28 cellular contexts compared by ENCODE assay signal in the genomic region with DNA sequence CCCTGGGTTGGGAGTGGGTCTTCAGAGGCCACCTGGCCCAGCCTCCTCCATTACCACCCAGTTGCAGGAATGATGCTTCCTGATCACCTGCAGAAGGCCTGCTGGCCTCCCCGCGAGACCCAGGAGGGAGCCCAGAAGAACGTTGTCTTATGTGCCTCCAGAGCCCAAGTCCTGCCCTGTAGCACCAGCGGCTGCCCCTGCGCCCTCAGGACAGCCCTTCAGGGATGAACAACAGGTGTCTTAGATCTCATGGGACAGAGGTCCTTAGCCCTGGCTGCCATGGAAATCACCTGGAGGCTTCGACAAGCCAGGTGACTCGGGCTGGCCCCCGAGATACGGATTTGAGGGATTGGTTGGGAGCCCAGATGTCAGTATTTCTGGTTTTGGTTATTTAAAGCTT.
"Had no signal": no experiment of that assay in that cellular context is flagged by ENCODE, and none has a peak within 500 bp of the region (broad histone marks: within the 10 kb centered on the region; RNA-seq: fewer than 3 reads in every experiment).

No MANE protein-coding gene starts in this region.

- H3K4me3 Mint-ChIP-seq: stimulated activated effector memory CD8-positive, alpha-beta T cell treated with anti-CD3 and anti-CD28 coated beads, Interleukin-12 subunit alpha, Interleukin-12 subunit beta, amount 100 ng/mL, for 72 hours; stimulated activated memory B cell treated with anti-CD40 and anti-IgM and Interleukin-4, amounts not matched to agents 10 μg/mL and 1 μg/mL and 100 μg/mL, for 72 hours; stimulated activated naive B cell treated with anti-CD40 and anti-IgM and Interleukin-4, amounts not matched to agents 10 μg/mL and 1 μg/mL and 100 μg/mL, for 72 hours; stimulated activated naive CD8-positive, alpha-beta T cell treated with anti-CD3 and anti-CD28 coated beads, Interleukin-15, amount 100 ng/mL, for 72 hours; stimulated activated naive CD8-positive, alpha-beta T cell treated with anti-CD3 and anti-CD28 coated beads, Interleukin-15, Interleukin-2, amounts not matched to agents 100 ng/mL and 50 ng/mL, for 24 hours; type B pancreatic cell had no signal

- H3K36me3 ChIP-seq: stomach, suprapubic skin, thoracic aorta, thyroid gland, tibial artery, tibial nerve, transverse colon, upper lobe of left lung, upper lobe of right lung, uterus, vagina had no signal

- H3K4me3 ChIP-seq: stomach, suprapubic skin, testis, thoracic aorta, thyroid gland, tibial artery, tibial nerve, transverse colon, upper lobe of left lung, upper lobe of right lung, uterus, vagina had no signal

- ATAC-seq: stimulated activated effector memory CD8-positive, alpha-beta T cell treated with anti-CD3 and anti-CD28 coated beads, Interleukin-12 subunit alpha, Interleukin-12 subunit beta, amount 100 ng/mL, for 72 hours; stimulated activated memory B cell treated with anti-CD40 and anti-IgM and Interleukin-4, amounts not matched to agents 10 μg/mL and 1 μg/mL and 100 μg/mL, for 72 hours; stimulated activated naive B cell treated with anti-CD40 and anti-IgM and Interleukin-4, amounts not matched to agents 10 μg/mL and 1 μg/mL and 100 μg/mL, for 72 hours; stimulated activated naive CD8-positive, alpha-beta T cell treated with anti-CD3 and anti-CD28 coated beads, Interleukin-15, amount 100 ng/mL, for 72 hours; stimulated activated naive CD8-positive, alpha-beta T cell treated with anti-CD3 and anti-CD28 coated beads, Interleukin-15, Interleukin-2, amounts not matched to agents 100 U/mL and 50 U/mL, for 24 hours; upper lobe of right lung had no signal

- H3K4me1 Mint-ChIP-seq: stimulated activated effector memory CD8-positive, alpha-beta T cell treated with anti-CD3 and anti-CD28 coated beads, Interleukin-12 subunit alpha, Interleukin-12 subunit beta, amount 100 ng/mL, for 72 hours; stimulated activated memory B cell treated with anti-CD40 and anti-IgM and Interleukin-4, amounts not matched to agents 10 μg/mL and 1 μg/mL and 100 μg/mL, for 72 hours; stimulated activated naive B cell treated with anti-CD40 and anti-IgM and Interleukin-4, amounts not matched to agents 10 μg/mL and 1 μg/mL and 100 μg/mL, for 72 hours; stimulated activated naive CD8-positive, alpha-beta T cell treated with anti-CD3 and anti-CD28 coated beads, Interleukin-15, amount 100 ng/mL, for 72 hours had no signal

- DNase-seq: stimulated activated CD4-positive, alpha-beta T cell treated with anti-CD3 and anti-CD28 coated beads, Interleukin-2, amount 100 ng/mL, for 48 hours; stimulated activated CD4-positive, alpha-beta T cell treated with anti-CD3 and anti-CD28 coated beads, Interleukin-4, amount 100 ng/mL, for 1 hour; stimulated activated CD4-positive, alpha-beta T cell treated with anti-CD3 and anti-CD28 coated beads, Interleukin-4, amount 100 ng/mL, for 24 hours; stimulated activated CD4-positive, alpha-beta T cell treated with anti-CD3 and anti-CD28 coated beads, Interleukin-4, amount 100 ng/mL, for 4 hours; stimulated activated CD8-positive, alpha-beta memory T cell treated with anti-CD3 and anti-CD28 coated beads, Interleukin-4, amount 100 ng/mL, for 48 hours; stimulated activated naive B cell treated with anti-CD40 and anti-IgM and Interleukin-4, amounts not matched to agents 10 μg/mL and 1 μg/mL and 100 μg/mL, for 72 hours; stimulated activated naive CD4-positive, alpha-beta T cell; stimulated activated naive CD4-positive, alpha-beta T cell treated with Interleukin-2 at 50 U/mL for 16 hours; stimulated activated naive CD8-positive, alpha-beta T cell treated with anti-CD3 and anti-CD28 coated beads, Interleukin-15, amount 100 ng/mL, for 72 hours; stimulated activated naive CD8-positive, alpha-beta T cell treated with anti-CD3 and anti-CD28 coated beads, Interleukin-15, Interleukin-2, amounts not matched to agents 100 U/mL and 50 U/mL, for 24 hours; stomach; substantia nigra; testis; thyroid gland; tibial artery; transverse colon; trophoblast cell; upper lobe of left lung; upper lobe of right lung; uterus had no signal

- H3K27me3 Mint-ChIP-seq: stimulated activated naive B cell treated with anti-CD40 and anti-IgM and Interleukin-4, amounts not matched to agents 10 μg/mL and 1 μg/mL and 100 μg/mL, for 72 hours; stimulated activated naive CD8-positive, alpha-beta T cell treated with anti-CD3 and anti-CD28 coated beads, Interleukin-15, Interleukin-2, amounts not matched to agents 100 ng/mL and 50 ng/mL, for 24 hours had no signal

- H3K27ac ChIP-seq: stomach, suprapubic skin, testis, thoracic aorta, thyroid gland, tibial artery, tibial nerve, transverse colon, upper lobe of left lung, upper lobe of right lung, uterus, vagina had no signal

- H3K9me3 Mint-ChIP-seq: stimulated activated effector memory CD8-positive, alpha-beta T cell treated with anti-CD3 and anti-CD28 coated beads, Interleukin-12 subunit alpha, Interleukin-12 subunit beta, amount 100 ng/mL, for 72 hours; stimulated activated naive CD8-positive, alpha-beta T cell treated with anti-CD3 and anti-CD28 coated beads, Interleukin-15, Interleukin-2, amounts not matched to agents 100 ng/mL and 50 ng/mL, for 24 hours; type B pancreatic cell had no signal

- H3K36me3 Mint-ChIP-seq: stimulated activated effector memory CD8-positive, alpha-beta T cell treated with anti-CD3 and anti-CD28 coated beads, Interleukin-12 subunit alpha, Interleukin-12 subunit beta, amount 100 ng/mL, for 72 hours; stimulated activated memory B cell treated with anti-CD40 and anti-IgM and Interleukin-4, amounts not matched to agents 10 μg/mL and 1 μg/mL and 100 μg/mL, for 72 hours; stimulated activated naive B cell treated with anti-CD40 and anti-IgM and Interleukin-4, amounts not matched to agents 10 μg/mL and 1 μg/mL and 100 μg/mL, for 72 hours; type B pancreatic cell had no signal

- H3K27me3 ChIP-seq: testis, thyroid gland, tibial nerve, transverse colon, upper lobe of left lung, upper lobe of right lung, uterus, vagina had no signal

- H3K4me1 ChIP-seq: stomach, suprapubic skin, testis, thyroid gland, tibial artery, tibial nerve, transverse colon, upper lobe of left lung, upper lobe of right lung, uterus, vagina had no signal

- H3K9me3 ChIP-seq: stomach, suprapubic skin, testis, thoracic aorta, thyroid gland, tibial artery, tibial nerve, transverse colon, upper lobe of left lung, upper lobe of right lung, uterus, vagina had no signal
